In the genomic region with DNA sequence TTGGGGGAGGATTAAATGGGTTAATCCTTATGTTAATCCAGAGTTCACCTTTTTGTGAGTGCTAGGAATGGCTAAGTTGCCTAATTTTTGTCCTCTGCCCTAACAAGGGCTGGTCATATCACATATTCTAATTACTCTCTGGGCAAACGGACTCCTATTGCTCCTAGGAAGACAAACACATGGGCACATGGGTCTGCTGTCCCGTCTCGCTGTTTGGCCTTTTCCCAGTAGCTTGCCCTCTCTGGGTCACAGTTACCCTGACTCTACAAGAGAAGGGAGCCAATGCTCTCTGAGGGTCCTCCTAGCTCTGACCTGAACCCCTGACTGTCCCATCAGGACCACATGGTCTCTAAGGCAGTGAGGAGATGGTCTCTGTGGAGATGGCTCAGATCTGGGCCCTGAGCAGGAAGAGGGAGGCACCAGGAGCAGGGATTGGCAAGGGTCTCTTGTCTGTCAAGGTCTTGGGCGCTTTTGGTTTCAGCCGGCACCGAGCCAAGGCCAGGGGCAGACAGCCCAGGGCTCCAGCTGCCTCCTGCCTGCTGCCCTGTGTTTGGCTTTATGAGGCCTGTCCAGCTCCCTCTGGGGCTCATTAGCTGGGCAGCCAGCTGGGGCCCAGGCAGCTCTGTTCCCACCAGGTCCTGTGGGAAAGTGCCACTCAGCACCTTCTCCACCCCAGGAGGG, we compare ENCODE assay signal across 10 cellular contexts.
A peak's percentile ranks its signal among the peaks of the same experiment; 100 is the strongest.
DNase-seq lines count a peak whose midpoint lies in the region; ATAC-seq and TF ChIP-seq lines count a peak whose summit lies in the region.
"Had no signal": no experiment of that assay in that cellular context is flagged by ENCODE, and none has a peak within 500 bp of the region (broad histone marks: within the 10 kb centered on the region; RNA-seq: fewer than 3 reads in every experiment).

No MANE protein-coding gene starts in this region.

- intact Hi-C loops in posterior cingulate gyrus (cut with DNase I), result no loop called here

- H3K9me3 ChIP-seq in cardiac muscle cell (ENCODE audit: low read depth), result no peaks in the 10 kb centered on the region

- H3K27me3 Mint-ChIP-seq in stimulated activated naive B cell treated with anti-CD40 and anti-IgM and Interleukin-4, amounts not matched to agents 10 μg/mL and 1 μg/mL and 100 μg/mL, for 72 hours, result peaks cover 7 to 9% of the 10 kb centered on the region in 2 donors

- H3K4me3 ChIP-seq in cardiac muscle cell, result no peak overlapping the region

- peaks cover 9% of the 10 kb centered on the region for H3K4me1 ChIP-seq in cardiac muscle cell (ENCODE audit: low read depth)

- no peaks in the 10 kb centered on the region for H3K36me3 ChIP-seq in cardiac muscle cell

- H3K36me3 Mint-ChIP-seq in stimulated activated naive B cell treated with anti-CD40 and anti-IgM and Interleukin-4, amounts not matched to agents 10 μg/mL and 1 μg/mL and 100 μg/mL, for 72 hours, result no peaks in the 10 kb centered on the region
- H3K36me3 Mint-ChIP-seq: CD4-positive, CD25-positive, alpha-beta regulatory T cell had no signal

- ATAC-seq in GM18873 (IDR thresholded peaks at IDR 0.05; ENCODE audit: low FRiP score, unreplicated experiment) (no peak), HG02763 (IDR thresholded peaks at IDR 0.05; ENCODE audit: unreplicated experiment) (no peak)
- ATAC-seq in stimulated activated naive B cell treated with anti-CD40 and anti-IgM and Interleukin-4, amounts not matched to agents 10 μg/mL and 1 μg/mL and 100 μg/mL, for 72 hours (replicated peaks), result no peak

- H3K4me3 Mint-ChIP-seq in stimulated activated naive B cell treated with anti-CD40 and anti-IgM and Interleukin-4, amounts not matched to agents 10 μg/mL and 1 μg/mL and 100 μg/mL, for 72 hours, result no peak overlapping the region
- H3K4me3 Mint-ChIP-seq: CD4-positive, CD25-positive, alpha-beta regulatory T cell had no signal

- peaks cover 1 to 2% of the 10 kb centered on the region in 2 donors for H3K9me3 Mint-ChIP-seq in stimulated activated naive B cell treated with anti-CD40 and anti-IgM and Interleukin-4, amounts not matched to agents 10 μg/mL and 1 μg/mL and 100 μg/mL, for 72 hours

- TF ChIP-seq CTCF in cardiac muscle cell (IDR thresholded peaks at IDR 0.05; ENCODE audit: low read depth, low read length), result no peak

- H3K27ac ChIP-seq in cardiac muscle cell, result peak overlapping the region; percentile 43

- no peaks in the 10 kb centered on the region for H3K4me1 Mint-ChIP-seq in stimulated activated naive B cell treated with anti-CD40 and anti-IgM and Interleukin-4, amounts not matched to agents 10 μg/mL and 1 μg/mL and 100 μg/mL, for 72 hours

- no peak overlapping the region for H3K27ac Mint-ChIP-seq in stimulated activated naive B cell treated with anti-CD40 and anti-IgM and Interleukin-4, amounts not matched to agents 10 μg/mL and 1 μg/mL and 100 μg/mL, for 72 hours
- H3K27ac Mint-ChIP-seq: CD4-positive, CD25-positive, alpha-beta regulatory T cell had no signal

- no peaks in the 10 kb centered on the region for H3K27me3 ChIP-seq in cardiac muscle cell

- DNase-seq in Daoy (ENCODE audit: low read depth) (peak; percentile 73), SHP77 treated with DMSO at 0.1 percent for 48 hours (lab: John Stamatoyannopoulos, UW) (peak; percentile 16), cardiac muscle cell (ENCODE audit: low read depth in 1 of 2, low spot score in 1 of 2) (peak; percentile 34 to 64), posterior cingulate gyrus (peak in 9 of 10 donors; percentile 10 to 88 (median 35)), HUDEP-2 (lab: John Stamatoyannopoulos, UW; ENCODE audit: unreplicated experiment in 76 of 76) (no peak)
- DNase-seq in stimulated activated naive B cell treated with anti-CD40 and anti-IgM and Interleukin-4, amounts not matched to agents 10 μg/mL and 1 μg/mL and 100 μg/mL, for 72 hours, result no peak
- DNase-seq: CD4-positive, CD25-positive, alpha-beta regulatory T cell; Kasumi-1 had no signal

Comparison
In these comparisons a context has a peak if more than half of its experiments do, and no peak if none do; other contexts are left out.
1. DNase-seq: peak in Daoy (single experiment), SHP77 treated with DMSO at 0.1 percent for 48 hours (single experiment), cardiac muscle cell (2 of 2) and posterior cingulate gyrus (9 of 10); none in HUDEP-2 (0 of 76) and stimulated activated naive B cell treated with anti-CD40 and anti-IgM and Interleukin-4, amounts not matched to agents 10 μg/mL and 1 μg/mL and 100 μg/mL, for 72 hours (single experiment).